29 cellular contexts compared by ENCODE assay signal in the genomic region with DNA sequence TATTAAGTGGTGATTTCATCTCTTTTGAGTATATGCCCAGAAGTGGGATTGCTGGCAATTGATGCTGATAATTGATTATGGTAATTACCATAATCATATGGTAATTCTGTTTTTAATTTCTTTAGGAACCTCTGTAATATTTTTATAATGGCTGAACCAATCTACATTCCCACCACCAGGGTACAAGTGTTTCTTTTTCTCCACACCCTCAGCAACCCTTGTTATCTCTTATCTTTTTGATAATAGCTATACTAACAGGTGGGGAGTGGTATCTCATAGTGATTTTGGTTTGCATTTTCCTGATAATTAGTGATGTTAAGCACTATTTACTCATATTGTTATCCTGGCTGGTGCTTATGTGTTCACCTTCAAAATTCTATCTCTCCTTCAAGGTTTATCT.
"Had no signal": no experiment of that assay in that cellular context is flagged by ENCODE, and none has a peak within 500 bp of the region (broad histone marks: within the 10 kb centered on the region; RNA-seq: fewer than 3 reads in every experiment).

No MANE protein-coding gene starts in this region.

- H3K36me3 Mint-ChIP-seq: activated CD4-positive, alpha-beta memory T cell treated with anti-CD3 and anti-CD28 coated beads for 36 hours; activated CD8-positive, alpha-beta memory T cell treated with anti-CD3 and anti-CD28 coated beads, Interleukin-2, amount 10 ng/mL, durations not matched to agents 7 days and 5 days; activated naive CD4-positive, alpha-beta T cell treated with anti-CD3 and anti-CD28 coated beads, Interleukin-2, amount 50 U/mL, for 24 hours; activated naive CD8-positive, alpha-beta T cell treated with anti-CD3 and anti-CD28 coated beads for 36 hours had no signal

- H3K4me1 ChIP-seq: adrenal gland, body of pancreas, colonic mucosa, foreskin keratinocyte, gastrocnemius medialis had no signal

- H3K4me3 ChIP-seq: adrenal gland, body of pancreas, colonic mucosa, gastrocnemius medialis had no signal

- H3K36me3 ChIP-seq: adrenal gland, colonic mucosa, gastrocnemius medialis, WERI-Rb-1 had no signal

- H3K9me3 Mint-ChIP-seq: activated B cell treated with CpG ODN at 0.5 μM for 24 hours; activated CD4-positive, alpha-beta memory T cell treated with anti-CD3 and anti-CD28 coated beads for 36 hours; activated naive CD4-positive, alpha-beta T cell treated with anti-CD3 and anti-CD28 coated beads for 36 hours; activated naive CD4-positive, alpha-beta T cell treated with anti-CD3 and anti-CD28 coated beads, Interleukin-2, amount 50 U/mL, for 24 hours; activated naive CD8-positive, alpha-beta T cell treated with anti-CD3 and anti-CD28 coated beads for 36 hours; activated naive CD8-positive, alpha-beta T cell treated with anti-CD3 and anti-CD28 coated beads, Interleukin-2, amount 50 U/mL, for 24 hours; activated T-helper 1 cell treated with anti-CD3 and anti-CD28 coated beads, Interleukin-12 subunit alpha, Interleukin-12 subunit beta, Interleukin-2, Interleukin-4 antibody, amounts not matched to agents 30 ng/mL and 10 ng/mL and 1 ng/mL, durations not matched to agents 14 hours and 24 hours and 36 hours; activated T-helper 2 cell treated with anti-CD3 and anti-CD28 coated beads, Interferon-gamma antibody, Interleukin-2, Interleukin-4, amounts not matched to agents 10 μg/mL and 5 μg/mL and 100 μg/mL, durations not matched to agents 14 hours and 24 hours and 36 hours; T-helper 2 cell treated with Interferon-gamma antibody and Interleukin-4, amounts not matched to agents 5 μg/mL and 100 μg/mL, for 36 hours had no signal

- H3K4me1 Mint-ChIP-seq: activated CD8-positive, alpha-beta memory T cell treated with anti-CD3 and anti-CD28 coated beads, Interleukin-2, amount 10 ng/mL, durations not matched to agents 7 days and 5 days; activated naive CD8-positive, alpha-beta T cell treated with anti-CD3 and anti-CD28 coated beads for 36 hours; activated naive CD8-positive, alpha-beta T cell treated with anti-CD3 and anti-CD28 coated beads, Interleukin-2, amount 50 U/mL, for 24 hours had no signal

- DNase-seq: activated B cell treated with CpG ODN at 0.5 μM for 24 hours; activated CD4-positive, alpha-beta memory T cell treated with anti-CD3 and anti-CD28 coated beads for 36 hours; activated CD4-positive, alpha-beta T cell treated with anti-CD3 and anti-CD28 coated beads for 48 hours; activated CD8-positive, alpha-beta memory T cell treated with anti-CD3 and anti-CD28 coated beads, Interleukin-2, amount 10 ng/mL, durations not matched to agents 7 days and 5 days; activated CD8-positive, alpha-beta memory T cell treated with anti-CD3 and anti-CD28 coated beads, Interleukin-2, amount 50 U/mL, for 4 hours; activated CD8-positive, alpha-beta T cell treated with anti-CD3 and anti-CD28 coated beads, Interleukin-2, amount 10 ng/mL, durations not matched to agents 7 days and 5 days; activated effector memory CD4-positive, alpha-beta T cell treated with anti-CD3 and anti-CD28 coated beads, Interleukin-2, amount 50 U/mL, for 16 hours; activated naive CD4-positive, alpha-beta T cell treated with anti-CD3 and anti-CD28 coated beads for 36 hours; activated naive CD8-positive, alpha-beta T cell treated with anti-CD3 and anti-CD28 coated beads for 36 hours; activated naive CD8-positive, alpha-beta T cell treated with anti-CD3 and anti-CD28 coated beads, Interleukin-2, amount 50 U/mL, for 24 hours; activated T-cell treated with anti-CD3 and anti-CD28 coated beads, Interleukin-2, amount 50 U/mL, for 1 hour; activated T-cell treated with anti-CD3 and anti-CD28 coated beads, Interleukin-2, amount 50 U/mL, for 48 hours; adrenal gland; amygdala; aorta; body of pancreas; caudate nucleus; colonic mucosa; effector CD8-positive, alpha-beta T cell; foreskin keratinocyte; gastrocnemius medialis; T-helper 1 cell; T-helper 17 cell; T1000; WERI-Rb-1 had no signal

- H3K27ac Mint-ChIP-seq: activated B cell treated with CpG ODN at 0.5 μM for 24 hours; activated CD4-positive, alpha-beta memory T cell treated with anti-CD3 and anti-CD28 coated beads for 36 hours; activated CD8-positive, alpha-beta memory T cell treated with anti-CD3 and anti-CD28 coated beads, Interleukin-2, amount 10 ng/mL, durations not matched to agents 7 days and 5 days; activated CD8-positive, alpha-beta T cell treated with anti-CD3 and anti-CD28 coated beads, Interleukin-2, amount 10 ng/mL, durations not matched to agents 7 days and 5 days; activated naive CD4-positive, alpha-beta T cell treated with anti-CD3 and anti-CD28 coated beads for 36 hours; activated naive CD4-positive, alpha-beta T cell treated with anti-CD3 and anti-CD28 coated beads, Interleukin-2, amount 50 U/mL, for 24 hours; activated naive CD8-positive, alpha-beta T cell treated with anti-CD3 and anti-CD28 coated beads for 36 hours; activated naive CD8-positive, alpha-beta T cell treated with anti-CD3 and anti-CD28 coated beads, Interleukin-2, amount 50 U/mL, for 24 hours; activated T-helper 1 cell treated with anti-CD3 and anti-CD28 coated beads, Interleukin-12 subunit alpha, Interleukin-12 subunit beta, Interleukin-2, Interleukin-4 antibody, amounts not matched to agents 30 ng/mL and 10 ng/mL and 1 ng/mL, durations not matched to agents 14 hours and 24 hours and 36 hours; activated T-helper 2 cell treated with anti-CD3 and anti-CD28 coated beads, Interferon-gamma antibody, Interleukin-2, Interleukin-4, amounts not matched to agents 10 μg/mL and 5 μg/mL and 100 μg/mL, durations not matched to agents 14 hours and 24 hours and 36 hours; T-helper 17 cell; T-helper 2 cell treated with Interferon-gamma antibody and Interleukin-4, amounts not matched to agents 5 μg/mL and 100 μg/mL, for 36 hours had no signal

- H3K9me3 ChIP-seq: adrenal gland, body of pancreas, colonic mucosa, gastrocnemius medialis had no signal

- H3K4me3 Mint-ChIP-seq: activated B cell treated with CpG ODN at 0.5 μM for 24 hours; activated CD4-positive, alpha-beta memory T cell treated with anti-CD3 and anti-CD28 coated beads for 36 hours; activated CD8-positive, alpha-beta memory T cell treated with anti-CD3 and anti-CD28 coated beads, Interleukin-2, amount 10 ng/mL, durations not matched to agents 7 days and 5 days; activated CD8-positive, alpha-beta T cell treated with anti-CD3 and anti-CD28 coated beads, Interleukin-2, amount 10 ng/mL, durations not matched to agents 7 days and 5 days; activated naive CD4-positive, alpha-beta T cell treated with anti-CD3 and anti-CD28 coated beads for 36 hours; activated naive CD4-positive, alpha-beta T cell treated with anti-CD3 and anti-CD28 coated beads, Interleukin-2, amount 50 U/mL, for 24 hours; activated naive CD8-positive, alpha-beta T cell treated with anti-CD3 and anti-CD28 coated beads for 36 hours; activated naive CD8-positive, alpha-beta T cell treated with anti-CD3 and anti-CD28 coated beads, Interleukin-2, amount 50 U/mL, for 24 hours; activated T-helper 1 cell treated with anti-CD3 and anti-CD28 coated beads, Interleukin-12 subunit alpha, Interleukin-12 subunit beta, Interleukin-2, Interleukin-4 antibody, amounts not matched to agents 30 ng/mL and 10 ng/mL and 1 ng/mL, durations not matched to agents 14 hours and 24 hours and 36 hours; T-helper 17 cell; T-helper 2 cell treated with Interferon-gamma antibody and Interleukin-4, amounts not matched to agents 5 μg/mL and 100 μg/mL, for 36 hours had no signal

- H3K27me3 ChIP-seq: adrenal gland, body of pancreas, colonic mucosa, foreskin keratinocyte, gastrocnemius medialis had no signal

- H3K27ac ChIP-seq: adrenal gland, body of pancreas, colonic mucosa, foreskin keratinocyte, gastrocnemius medialis, WERI-Rb-1 had no signal

- H3K27me3 Mint-ChIP-seq: activated B cell treated with CpG ODN at 0.5 μM for 24 hours; activated CD4-positive, alpha-beta memory T cell treated with anti-CD3 and anti-CD28 coated beads for 36 hours; activated CD8-positive, alpha-beta memory T cell treated with anti-CD3 and anti-CD28 coated beads, Interleukin-2, amount 10 ng/mL, durations not matched to agents 7 days and 5 days; activated naive CD4-positive, alpha-beta T cell treated with anti-CD3 and anti-CD28 coated beads, Interleukin-2, amount 50 U/mL, for 24 hours; activated naive CD8-positive, alpha-beta T cell treated with anti-CD3 and anti-CD28 coated beads for 36 hours; activated naive CD8-positive, alpha-beta T cell treated with anti-CD3 and anti-CD28 coated beads, Interleukin-2, amount 50 U/mL, for 24 hours; T-helper 17 cell had no signal
